In genomic region chr4:56906534-56906933, GRCh38 we compare ENCODE assay signal across 11 cellular contexts. TPM values are rescaled to one million over a fixed set of nuclear protein-coding genes. Genes with fewer than 3 reads are reported as not detected.
DNase-seq lines count a peak whose midpoint lies in the region; ATAC-seq, FAIRE-seq and TF ChIP-seq lines count a peak whose summit lies in the region.
"Had no signal": no experiment of that assay in that cellular context is flagged by ENCODE, and none has a peak within 500 bp of the region (broad histone marks: within the 10 kb centered on the region; RNA-seq: fewer than 3 reads in every experiment).

No MANE protein-coding gene starts in this region.

- H4K8ac ChIP-seq in H1 (ENCODE audit: extremely low read depth, insufficient read depth, low read length): no peak overlapping the region
- H4K8ac ChIP-seq in trophoblast cell (ENCODE audit: low read depth, low read length): no peak overlapping the region

- DNase-seq in SIG-M5 treated with dmso at 0.1 percent for 504 hours (lab: John Stamatoyannopoulos, UW; ENCODE audit: unreplicated experiment) (peak; percentile 43), SIG-M5 (lab: John Stamatoyannopoulos, UW) (no peak), MM.1S (no peak), H1 (ENCODE audit: low read depth in 1 of 2, low spot score in 2 of 2) (no peak), trophoblast cell (no peak), left cardiac atrium (no peak)

- H3K18ac ChIP-seq in H1 (ENCODE audit: extremely low read depth, low read length) (0 out of 2 replicates have a peak overlapping the region, but pooled peaks have one; percentile 89), trophoblast cell (ENCODE audit: low read length) (no peak overlapping the region)

- no peaks in the 10 kb centered on the region for H3K36me3 ChIP-seq in MM.1S (replicated peaks; ENCODE audit: insufficient read depth, low read length)
- peaks cover 1 to 8% (median 3%) of the 10 kb centered on the region in 4 experiments; a peak in 1 of 8 replicates for H3K36me3 ChIP-seq in H1 (ENCODE audit: control insufficient read depth in 2 of 4, insufficient read depth in 4 of 4, low read length in 3 of 4)
- peaks cover 0 to under 1% of the 10 kb centered on the region in 2 experiments for H3K36me3 ChIP-seq in trophoblast cell (ENCODE audit: control insufficient read depth in 1 of 2, insufficient read depth in 2 of 2, low read length in 2 of 2)

- H3K4ac ChIP-seq in H1 (replicated peaks; ENCODE audit: insufficient read length, low read depth, low read length) (no peak overlapping the region), trophoblast cell (ENCODE audit: low read depth, low read length) (no peak overlapping the region)

- CTCF ChIA-PET in H1 (lab: Charles Lee; ENCODE audit: partially characterized antibody): interaction anchor here (0.8 to 2.1 kb wide), 6 partner anchors 9 to 65 kb away, joined by 3 to 5 read pairs (median 3); no protein-coding TSS in a partner anchor

- H4K20me1 ChIP-seq in MM.1S (ENCODE audit: insufficient read depth, low read length): no peaks in the 10 kb centered on the region
- peaks cover 0 to 1% of the 10 kb centered on the region in 2 experiments for H4K20me1 ChIP-seq in H1 (replicated peaks in 1 of 2; ENCODE audit: control insufficient read depth in 1 of 2, insufficient read depth in 2 of 2, low read length in 2 of 2)

- H2AK5ac ChIP-seq in H1 (ENCODE audit: low read depth, low read length): peak overlapping the region; percentile 69
- H2AK5ac ChIP-seq in trophoblast cell (ENCODE audit: low read length): no peak overlapping the region

- H3K14ac ChIP-seq in H1 (ENCODE audit: insufficient read length) (no peak overlapping the region), trophoblast cell (ENCODE audit: low read length) (no peak overlapping the region)

- H2BK5ac ChIP-seq in H1 (ENCODE audit: low read depth, low read length) (0 out of 2 replicates have a peak overlapping the region, but pooled peaks have one; percentile 67), trophoblast cell (ENCODE audit: low read depth, low read length, poor library complexity) (no peak overlapping the region)

- intact Hi-C loops in left cardiac atrium (cut with DNase I): loop anchor here in 1 of 2 donors (10.0 kb wide), 1 partner anchor 208 kb away; the partner anchor contains the start of gene IGFBP7

- H3K4me2 ChIP-seq in MM.1S (ENCODE audit: low read depth, low read length) (peak overlapping the region; percentile 96; the same call in 1 of the 2 replicates), H1 (ENCODE audit: insufficient read depth in 1 of 2, low read depth in 2 of 2, low read length in 2 of 2) (peak overlapping the region; percentile 85 to 95), trophoblast cell (ENCODE audit: low read length) (peak overlapping the region; percentile 58)

- TF ChIP-seq CTCF in MM.1S (IDR thresholded peaks at IDR 0.05; ENCODE audit: low read length): no peak
- no peak for TF ChIP-seq CTCF in H1 (IDR thresholded peaks at IDR 0.05; ENCODE audit: control extremely low read depth in 1 of 3, insufficient read depth in 1 of 3, low read depth in 1 of 3, low read length in 3 of 3)

- no peak overlapping the region for H3K27ac ChIP-seq in MM.1S (ENCODE audit: low read length)
- H3K27ac ChIP-seq in H1 (ENCODE audit: low read depth, low read length): peak overlapping the region; percentile 39; the same call in 1 of the 2 replicates
- H3K27ac ChIP-seq in trophoblast cell (ENCODE audit: low read depth, low read length): no peak overlapping the region
- H3K27ac ChIP-seq: coronary artery had no signal

- H3K27me3 ChIP-seq in MM.1S (replicated peaks; ENCODE audit: insufficient read depth, low read length) (peaks cover 8% of the 10 kb centered on the region; the same call in 1 of the 2 replicates), H1 (replicated peaks in 1 of 4; ENCODE audit: control insufficient read depth in 3 of 4, extremely low read depth in 1 of 4, insufficient read depth in 3 of 4, low read length in 3 of 4) (peaks cover 0 to 6% (median under 1%) of the 10 kb centered on the region in 4 experiments; a peak in 3 of 7 replicates), trophoblast cell (ENCODE audit: insufficient read depth, low read length) (no peaks in the 10 kb centered on the region)

- H3K79me1 ChIP-seq in H1 (ENCODE audit: low read depth, low read length) (peaks cover 3% of the 10 kb centered on the region; the same call in 1 of the 2 replicates), trophoblast cell (ENCODE audit: low read length) (peaks cover 15% of the 10 kb centered on the region)

- H2BK12ac ChIP-seq in H1 (ENCODE audit: low read depth, low read length) (peak overlapping the region; percentile 98; the same call in 1 of the 2 replicates), trophoblast cell (ENCODE audit: low read length) (no peak overlapping the region)

- H3F3A ChIP-seq in MM.1S (ENCODE audit: insufficient read depth, low read length): peaks cover 15% of the 10 kb centered on the region; the same call in 1 of the 2 replicates

- no peak overlapping the region; the same call in 1 of the 2 replicates for H2BK20ac ChIP-seq in H1 (ENCODE audit: low read length)

- WGBS in H1 (ENCODE audit: extremely low coverage in 1 of 2, insufficient coverage in 1 of 2, insufficient read length in 1 of 2, insufficient replicate concordance in 2 of 2, low coverage in 1 of 2, low lambda C conversion rate in 2 of 2, missing lambda C conversion rate in 1 of 2), 2 experiments: 6% methylated on average over 2 of the region's 2 CpGs; no CpG with 5 or more reads in 1 of the 2 experiments
- no CpG with 5 or more reads among the region's 2 CpGs for WGBS in trophoblast cell (ENCODE audit: extremely low coverage, insufficient coverage, insufficient read length)

- H3K23me2 ChIP-seq in H1 (ENCODE audit: low read depth, low read length): peaks cover 8% of the 10 kb centered on the region; the same call in 1 of the 2 replicates

- peaks cover 27% of the 10 kb centered on the region for H3K79me2 ChIP-seq in MM.1S (ENCODE audit: low read length)
- peaks cover 8 to 26% of the 10 kb centered on the region in 2 experiments; a peak in 3 of 4 replicates for H3K79me2 ChIP-seq in H1 (ENCODE audit: control insufficient read depth in 1 of 2, insufficient read depth in 2 of 2, low read length in 2 of 2)
- peaks cover 11% of the 10 kb centered on the region for H3K79me2 ChIP-seq in trophoblast cell (ENCODE audit: control insufficient read depth, insufficient read depth, low read length, poor library complexity)

- TF ChIP-seq POLR2A in H1 (IDR thresholded peaks at IDR 0.05; ENCODE audit: control extremely low read depth in 1 of 2, low read depth in 2 of 2, low read length in 2 of 2): no peak

- no peak for FAIRE-seq in H1 (lab: Jason Lieb, UNC)
- FAIRE-seq: A204.1, GM19239 had no signal

- H2BK120ac ChIP-seq in H1 (replicated peaks; ENCODE audit: low read depth, low read length) (no peak overlapping the region), trophoblast cell (ENCODE audit: insufficient read depth, low read length, poor library complexity) (no peak overlapping the region)

- H3K4me3 ChIP-seq in MM.1S (ENCODE audit: low read length) (peak overlapping the region; percentile 72; the same call in 1 of the 2 replicates), H1 (ENCODE audit: extremely low read depth in 1 of 4, insufficient read depth in 2 of 4, low read depth in 3 of 4, low read length in 4 of 4) (peak overlapping the region in 3 of 4 experiments; percentile 68 to 74 (median 72); a peak in 6 of 8 replicates), trophoblast cell (ENCODE audit: low read depth, low read length) (no peak overlapping the region)

- no peak overlapping the region for H4K91ac ChIP-seq in H1 (replicated peaks; ENCODE audit: insufficient read length, low read length)
- no peak overlapping the region for H4K91ac ChIP-seq in trophoblast cell (ENCODE audit: low read depth, low read length)

- no peak for TF ChIP-seq RAD21 in H1 (IDR thresholded peaks at IDR 0.05 in 1 of 2, conservative IDR thresholded peaks at IDR 0.05 in 1 of 2; ENCODE audit: low read depth in 2 of 2, low read length in 2 of 2)

- no peaks in the 10 kb centered on the region for H3K9me2 ChIP-seq in MM.1S (replicated peaks; ENCODE audit: insufficient read depth, low read length)

- ATAC-seq in left cardiac atrium: no peak
- ATAC-seq in HG03457 (IDR thresholded peaks at IDR 0.05; ENCODE audit: unreplicated experiment): no peak
- ATAC-seq in GM18873 (IDR thresholded peaks at IDR 0.05; ENCODE audit: low FRiP score, unreplicated experiment): no peak

- no peaks in the 10 kb centered on the region for H3K9me3 ChIP-seq in MM.1S (replicated peaks; ENCODE audit: insufficient read depth, low read length)
- no peaks in the 10 kb centered on the region for H3K9me3 ChIP-seq in H1 (ENCODE audit: insufficient read depth in 2 of 2, low read depth in 1 of 2, low read length in 1 of 2)
- no peaks in the 10 kb centered on the region for H3K9me3 ChIP-seq in trophoblast cell (ENCODE audit: insufficient read depth, low read depth, low read length)

- no peak overlapping the region for H4K5ac ChIP-seq in H1 (ENCODE audit: insufficient read length, low read depth, low read length)

- H2AFZ ChIP-seq in MM.1S (ENCODE audit: low read length) (no peak overlapping the region), H1 (ENCODE audit: low read length) (no peak overlapping the region), trophoblast cell (ENCODE audit: insufficient read depth, low read length, poor library complexity) (no peak overlapping the region)

- POLR2A ChIA-PET in H1 (lab: Charles Lee; ENCODE audit: partially characterized antibody): interaction anchor here (1.0 to 4.3 kb wide), 13 partner anchors 9 to 72 kb away, joined by 3 to 55 read pairs (median 4); partner anchors contain the start of genes NOA1 and POLR2B

- H3K9ac ChIP-seq in MM.1S (ENCODE audit: low read length) (no peak overlapping the region), H1 (replicated peaks in 1 of 4; ENCODE audit: extremely low read depth in 1 of 4, low read depth in 3 of 4, low read length in 3 of 4) (no peak overlapping the region), trophoblast cell (ENCODE audit: low read length) (no peak overlapping the region)

- H3K23ac ChIP-seq in H1 (ENCODE audit: insufficient read length): no peak overlapping the region
- H3K23ac ChIP-seq in trophoblast cell (ENCODE audit: low read length): no peak overlapping the region

- no peak overlapping the region for H4K12ac ChIP-seq in trophoblast cell (ENCODE audit: low read depth, low read length)

- H3K4me1 ChIP-seq in MM.1S (ENCODE audit: low read length) (peaks cover 16% of the 10 kb centered on the region), H1 (replicated peaks in 1 of 4; ENCODE audit: control insufficient read depth in 3 of 4, insufficient read depth in 4 of 4, low read length in 3 of 4) (peaks cover 8 to 18% (median 14%) of the 10 kb centered on the region in 4 experiments; a peak in 5 of 7 replicates), trophoblast cell (ENCODE audit: control insufficient read depth in 1 of 2, insufficient read depth in 2 of 2, low read length in 2 of 2) (peaks cover 5 to 7% of the 10 kb centered on the region in 2 experiments)

- H3K56ac ChIP-seq in H1 (replicated peaks; ENCODE audit: insufficient read length, low read depth, low read length): no peak overlapping the region

- no peak for TF ChIP-seq EP300 in H1 (IDR thresholded peaks at IDR 0.05; ENCODE audit: borderline replicate concordance in 1 of 2, low read depth in 2 of 2, low read length in 2 of 2)

- no peak overlapping the region for H2BK15ac ChIP-seq in H1 (ENCODE audit: low read length)

RNA-seq across cellular contexts. Expression of gene REST, which starts 1.2 kb away (rescaled TPM):
- total RNA-seq in H1 (2021; fragmentation: NEBNext Ultra II Directional; extraction: Animal tissue kit (Norgen Biotek cat#: 25700)): 66.3 and 70.2 TPM in 2 replicates
- polyA plus RNA-seq in H1 (2011; rRNA removed): 6.9 and 10.2 TPM in 2 replicates
- 13.5 TPM for polyA plus RNA-seq in H1 (2011; cell fraction: cytosol; rRNA removed)
- 18.2 TPM for polyA plus RNA-seq in H1 (2011; cell fraction: nucleus; rRNA removed)
- polyA plus RNA-seq in H1 (2012, experiment 1 of 2): 15.9 to 29.4 TPM (median 20.1 TPM) in 4 replicates
- polyA plus RNA-seq in H1 (2012, experiment 2 of 2): 1.0 TPM
- 22.9 TPM for polyA plus RNA-seq in H1 (2013, experiment 1 of 2)
- polyA plus RNA-seq in H1 (2013, experiment 2 of 2): 21.2 TPM
- polyA minus RNA-seq in H1 (2011; rRNA and poly(A)+ RNA removed): 87.8 and 89.2 TPM in 2 replicates
- 41.2 TPM for polyA minus RNA-seq in H1 (2011; cell fraction: cytosol; rRNA and poly(A)+ RNA removed)
- polyA minus RNA-seq in H1 (2011; cell fraction: nucleus; rRNA and poly(A)+ RNA removed): 63.9 TPM
- 33.4 and 34.4 TPM in 2 replicates for polyA plus RNA-seq in trophoblast cell (2013)
- 10 to 100 TPM; 26.2 to 27.9 TPM for total RNA-seq in left cardiac atrium
